In the genomic region with DNA sequence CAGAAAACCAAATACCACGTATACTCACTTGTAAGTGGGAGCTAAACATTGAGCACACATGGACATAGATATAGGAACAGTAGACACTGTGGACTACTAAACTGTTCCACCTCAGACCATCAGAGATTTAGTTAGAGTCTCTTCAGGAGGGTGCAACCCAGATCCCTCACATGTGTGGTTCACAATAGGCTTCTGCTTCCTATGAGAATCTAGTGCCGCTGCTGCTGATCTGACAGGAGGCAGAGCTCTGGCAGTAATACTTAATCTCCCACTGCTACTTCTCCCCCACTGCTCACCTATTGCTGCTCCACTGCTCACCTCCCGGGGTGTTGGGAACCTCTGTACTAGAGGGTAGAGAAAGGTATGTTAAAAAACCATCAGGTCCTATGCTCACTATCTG, we compare ENCODE assay signal across 20 cellular contexts.
"Had no signal": no experiment of that assay in that cellular context is flagged by ENCODE, and none has a peak within 500 bp of the region (broad histone marks: within the 10 kb centered on the region; RNA-seq: fewer than 3 reads in every experiment).

No MANE protein-coding gene starts in this region.

- H3K27me3 ChIP-seq: MG63, SJSA1 had no signal

- H3K9me3 ChIP-seq: MG63, SJSA1 had no signal

- H3K4me3 ChIP-seq: MG63, SJSA1, SK-N-MC had no signal

- DNase-seq: IMR-90, Karpas-422, KG1, MG63, NCI-H1092, NCI-H1105 treated with DMSO at 0.1 percent for 48 hours, NCI-H1417 treated with DMSO at 0.1 percent for 48 hours, NCI-H146, NCI-H1694 treated with DMSO at 0.1 percent for 48 hours, NCI-H1930, NCI-H2081, NCI-H2107, NCI-H2227 treated with DMSO at 0.1 percent for 48 hours, NCI-H524, Right ventricle myocardium superior, RPMI8226, SIG-M5 had no signal

- H3K27ac ChIP-seq: SJSA1, SK-N-MC had no signal

- ATAC-seq: HepG2 had no signal

- H3K36me3 ChIP-seq: MG63, SJSA1 had no signal
